Comparison of ENCODE assay signal across 1 cellular context in the genomic region with DNA sequence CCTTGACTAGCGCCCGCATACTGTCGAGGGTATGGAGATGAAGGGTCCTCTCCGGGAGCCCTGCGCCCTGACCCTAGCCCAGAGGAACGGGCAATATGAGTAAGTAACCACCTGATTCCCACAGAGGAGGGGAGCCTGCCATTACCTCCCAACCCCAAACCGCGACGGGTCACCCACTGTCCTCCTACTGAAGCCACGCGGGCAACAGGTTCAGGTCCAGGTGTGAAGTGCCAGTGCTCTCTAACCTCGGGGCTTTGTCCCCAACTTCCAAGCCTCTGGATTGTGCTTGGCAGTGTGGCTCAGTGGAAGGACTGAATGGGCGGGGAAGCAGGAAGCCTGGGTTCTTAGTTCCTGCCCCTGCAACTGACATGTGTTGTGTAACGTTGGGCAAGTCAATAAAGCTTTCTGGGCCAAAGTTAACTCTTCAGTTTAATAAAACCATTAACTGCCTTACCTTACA.
TF ChIP-seq lines count a peak whose summit lies in the region.

No MANE protein-coding gene starts in this region.

TF ChIP-seq in SK-N-SH treated with all-trans-retinoic acid at 6 μM for 48 hours, 23 proteins besides CTCF, POLR2A, EP300 and RAD21 (continued from another document):
- TF ChIP-seq, protein P1, sequence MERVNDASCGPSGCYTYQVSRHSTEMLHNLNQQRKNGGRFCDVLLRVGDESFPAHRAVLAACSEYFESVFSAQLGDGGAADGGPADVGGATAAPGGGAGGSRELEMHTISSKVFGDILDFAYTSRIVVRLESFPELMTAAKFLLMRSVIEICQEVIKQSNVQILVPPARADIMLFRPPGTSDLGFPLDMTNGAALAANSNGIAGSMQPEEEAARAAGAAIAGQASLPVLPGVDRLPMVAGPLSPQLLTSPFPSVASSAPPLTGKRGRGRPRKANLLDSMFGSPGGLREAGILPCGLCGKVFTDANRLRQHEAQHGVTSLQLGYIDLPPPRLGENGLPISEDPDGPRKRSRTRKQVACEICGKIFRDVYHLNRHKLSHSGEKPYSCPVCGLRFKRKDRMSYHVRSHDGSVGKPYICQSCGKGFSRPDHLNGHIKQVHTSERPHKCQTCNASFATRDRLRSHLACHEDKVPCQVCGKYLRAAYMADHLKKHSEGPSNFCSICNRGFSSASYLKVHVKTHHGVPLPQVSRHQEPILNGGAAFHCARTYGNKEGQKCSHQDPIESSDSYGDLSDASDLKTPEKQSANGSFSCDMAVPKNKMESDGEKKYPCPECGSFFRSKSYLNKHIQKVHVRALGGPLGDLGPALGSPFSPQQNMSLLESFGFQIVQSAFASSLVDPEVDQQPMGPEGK (CRISPR knock-in tag; IDR thresholded peaks at IDR 0.05; ENCODE audit: borderline replicate concordance): no peak
- no peak for TF ChIP-seq SNAI2 (CRISPR knock-in tag; IDR thresholded peaks at IDR 0.05)
- no peak for TF ChIP-seq RARB (CRISPR knock-in tag; IDR thresholded peaks at IDR 0.05)
- TF ChIP-seq, protein P2, sequence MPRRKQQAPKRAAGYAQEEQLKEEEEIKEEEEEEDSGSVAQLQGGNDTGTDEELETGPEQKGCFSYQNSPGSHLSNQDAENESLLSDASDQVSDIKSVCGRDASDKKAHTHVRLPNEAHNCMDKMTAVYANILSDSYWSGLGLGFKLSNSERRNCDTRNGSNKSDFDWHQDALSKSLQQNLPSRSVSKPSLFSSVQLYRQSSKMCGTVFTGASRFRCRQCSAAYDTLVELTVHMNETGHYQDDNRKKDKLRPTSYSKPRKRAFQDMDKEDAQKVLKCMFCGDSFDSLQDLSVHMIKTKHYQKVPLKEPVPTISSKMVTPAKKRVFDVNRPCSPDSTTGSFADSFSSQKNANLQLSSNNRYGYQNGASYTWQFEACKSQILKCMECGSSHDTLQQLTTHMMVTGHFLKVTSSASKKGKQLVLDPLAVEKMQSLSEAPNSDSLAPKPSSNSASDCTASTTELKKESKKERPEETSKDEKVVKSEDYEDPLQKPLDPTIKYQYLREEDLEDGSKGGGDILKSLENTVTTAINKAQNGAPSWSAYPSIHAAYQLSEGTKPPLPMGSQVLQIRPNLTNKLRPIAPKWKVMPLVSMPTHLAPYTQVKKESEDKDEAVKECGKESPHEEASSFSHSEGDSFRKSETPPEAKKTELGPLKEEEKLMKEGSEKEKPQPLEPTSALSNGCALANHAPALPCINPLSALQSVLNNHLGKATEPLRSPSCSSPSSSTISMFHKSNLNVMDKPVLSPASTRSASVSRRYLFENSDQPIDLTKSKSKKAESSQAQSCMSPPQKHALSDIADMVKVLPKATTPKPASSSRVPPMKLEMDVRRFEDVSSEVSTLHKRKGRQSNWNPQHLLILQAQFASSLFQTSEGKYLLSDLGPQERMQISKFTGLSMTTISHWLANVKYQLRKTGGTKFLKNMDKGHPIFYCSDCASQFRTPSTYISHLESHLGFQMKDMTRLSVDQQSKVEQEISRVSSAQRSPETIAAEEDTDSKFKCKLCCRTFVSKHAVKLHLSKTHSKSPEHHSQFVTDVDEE (CRISPR knock-in tag; IDR thresholded peaks at IDR 0.05): no peak
- TF ChIP-seq, protein P3, sequence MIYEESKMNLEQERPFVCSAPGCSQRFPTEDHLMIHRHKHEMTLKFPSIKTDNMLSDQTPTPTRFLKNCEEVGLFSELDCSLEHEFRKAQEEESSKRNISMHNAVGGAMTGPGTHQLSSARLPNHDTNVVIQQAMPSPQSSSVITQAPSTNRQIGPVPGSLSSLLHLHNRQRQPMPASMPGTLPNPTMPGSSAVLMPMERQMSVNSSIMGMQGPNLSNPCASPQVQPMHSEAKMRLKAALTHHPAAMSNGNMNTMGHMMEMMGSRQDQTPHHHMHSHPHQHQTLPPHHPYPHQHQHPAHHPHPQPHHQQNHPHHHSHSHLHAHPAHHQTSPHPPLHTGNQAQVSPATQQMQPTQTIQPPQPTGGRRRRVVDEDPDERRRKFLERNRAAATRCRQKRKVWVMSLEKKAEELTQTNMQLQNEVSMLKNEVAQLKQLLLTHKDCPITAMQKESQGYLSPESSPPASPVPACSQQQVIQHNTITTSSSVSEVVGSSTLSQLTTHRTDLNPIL (CRISPR knock-in tag; IDR thresholded peaks at IDR 0.05; ENCODE audit: low read depth): no peak
- TF ChIP-seq TCF4 (CRISPR knock-in tag; IDR thresholded peaks at IDR 0.05; ENCODE audit: borderline replicate concordance): no peak
- TF ChIP-seq ARNTL (CRISPR knock-in tag; IDR thresholded peaks at IDR 0.05; ENCODE audit: borderline replicate concordance, low read depth): no peak
- no peak for TF ChIP-seq ZFP3 (CRISPR knock-in tag; IDR thresholded peaks at IDR 0.05)
- no peak for TF ChIP-seq PPARA (CRISPR knock-in tag; IDR thresholded peaks at IDR 0.05; ENCODE audit: borderline replicate concordance)
- no peak for TF ChIP-seq GLIS3 (CRISPR knock-in tag; IDR thresholded peaks at IDR 0.05)
- TF ChIP-seq BACH2 (CRISPR knock-in tag; IDR thresholded peaks at IDR 0.05; ENCODE audit: borderline replicate concordance): no peak
TF ChIP-seq in SK-N-SH treated with all-trans-retinoic acid at 6 μM for 48 hours: peak in this region for 0.
